In the genomic region with DNA sequence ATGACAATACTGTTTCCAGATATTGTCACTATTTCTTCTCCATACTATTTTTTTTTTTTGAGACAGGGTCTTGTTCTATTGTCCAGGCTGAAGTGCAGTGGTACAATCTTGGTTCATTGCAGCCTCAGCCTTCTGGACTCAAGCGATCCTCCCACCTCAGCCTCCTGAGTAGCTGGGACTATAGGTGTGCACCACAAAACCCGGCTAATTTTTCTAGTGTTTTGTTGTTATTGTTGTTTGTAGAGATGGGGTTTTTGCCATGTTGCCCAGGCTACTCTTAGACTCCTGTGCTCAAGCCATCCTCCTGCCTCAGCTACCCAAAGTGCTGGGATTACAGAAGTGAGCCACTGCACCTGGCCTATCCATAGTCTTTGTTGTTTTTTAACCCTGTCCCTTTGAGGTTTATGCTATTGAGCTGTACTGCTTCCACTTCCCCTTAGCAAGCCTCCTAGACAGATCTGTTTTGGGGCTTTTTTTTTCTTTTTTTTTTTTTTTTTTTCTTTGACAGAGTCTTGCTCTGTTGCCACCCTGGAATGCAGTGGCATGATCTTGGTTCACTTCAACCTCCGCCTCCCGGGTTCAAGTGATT, we compare ENCODE assay signal across 1 cellular context.
TF ChIP-seq lines count a peak whose summit lies in the region.

No MANE protein-coding gene starts in this region.

TF ChIP-seq in GM12878, 131 proteins besides CTCF, POLR2A, EP300 and RAD21:
- TF ChIP-seq HCFC1 (IDR thresholded peaks at IDR 0.05; ENCODE audit: low read length) = no peak
- TF ChIP-seq SMC3 (IDR thresholded peaks at IDR 0.05; ENCODE audit: borderline replicate concordance, low read length) = no peak
- TF ChIP-seq, protein P1, sequence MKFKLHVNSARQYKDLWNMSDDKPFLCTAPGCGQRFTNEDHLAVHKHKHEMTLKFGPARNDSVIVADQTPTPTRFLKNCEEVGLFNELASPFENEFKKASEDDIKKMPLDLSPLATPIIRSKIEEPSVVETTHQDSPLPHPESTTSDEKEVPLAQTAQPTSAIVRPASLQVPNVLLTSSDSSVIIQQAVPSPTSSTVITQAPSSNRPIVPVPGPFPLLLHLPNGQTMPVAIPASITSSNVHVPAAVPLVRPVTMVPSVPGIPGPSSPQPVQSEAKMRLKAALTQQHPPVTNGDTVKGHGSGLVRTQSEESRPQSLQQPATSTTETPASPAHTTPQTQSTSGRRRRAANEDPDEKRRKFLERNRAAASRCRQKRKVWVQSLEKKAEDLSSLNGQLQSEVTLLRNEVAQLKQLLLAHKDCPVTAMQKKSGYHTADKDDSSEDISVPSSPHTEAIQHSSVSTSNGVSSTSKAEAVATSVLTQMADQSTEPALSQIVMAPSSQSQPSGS (IDR thresholded peaks at IDR 0.05; ENCODE audit: low read length) = no peak; the same call in 1 of the 2 replicates
- TF ChIP-seq EZH2 (IDR thresholded peaks at IDR 0.05; ENCODE audit: borderline replicate concordance, control insufficient read depth, low read depth, low read length) = no peak
- TF ChIP-seq ZNF384 (IDR thresholded peaks at IDR 0.05; ENCODE audit: borderline replicate concordance, low read depth, low read length) = peak; percentile 92
- 0 out of 2 replicates have a peak, but pooled peaks have one; percentile 64 for TF ChIP-seq CHD4 (IDR thresholded peaks at IDR 0.05)
- TF ChIP-seq, protein P2, sequence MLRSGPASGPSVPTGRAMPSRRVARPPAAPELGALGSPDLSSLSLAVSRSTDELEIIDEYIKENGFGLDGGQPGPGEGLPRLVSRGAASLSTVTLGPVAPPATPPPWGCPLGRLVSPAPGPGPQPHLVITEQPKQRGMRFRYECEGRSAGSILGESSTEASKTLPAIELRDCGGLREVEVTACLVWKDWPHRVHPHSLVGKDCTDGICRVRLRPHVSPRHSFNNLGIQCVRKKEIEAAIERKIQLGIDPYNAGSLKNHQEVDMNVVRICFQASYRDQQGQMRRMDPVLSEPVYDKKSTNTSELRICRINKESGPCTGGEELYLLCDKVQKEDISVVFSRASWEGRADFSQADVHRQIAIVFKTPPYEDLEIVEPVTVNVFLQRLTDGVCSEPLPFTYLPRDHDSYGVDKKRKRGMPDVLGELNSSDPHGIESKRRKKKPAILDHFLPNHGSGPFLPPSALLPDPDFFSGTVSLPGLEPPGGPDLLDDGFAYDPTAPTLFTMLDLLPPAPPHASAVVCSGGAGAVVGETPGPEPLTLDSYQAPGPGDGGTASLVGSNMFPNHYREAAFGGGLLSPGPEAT (IDR thresholded peaks at IDR 0.05; ENCODE audit: low read depth) = peak; percentile 49
- TF ChIP-seq TCF12 (IDR thresholded peaks at IDR 0.05; ENCODE audit: low read depth, low read length) = peak; percentile 61; the same call in 1 of the 2 replicates
- peak; percentile 72; the same call in 1 of the 2 replicates for TF ChIP-seq TCF3 (IDR thresholded peaks at IDR 0.05; ENCODE audit: borderline replicate concordance, insufficient read depth, low read depth, low read length)
- no peak for TF ChIP-seq MYC (IDR thresholded peaks at IDR 0.05; ENCODE audit: insufficient read depth, insufficient read length, insufficient replicate concordance, low read length, severe bottlenecking)
- TF ChIP-seq CHD1 (IDR thresholded peaks at IDR 0.05; ENCODE audit: low read depth, low read length) = no peak
- peak; percentile 76 to 81 for TF ChIP-seq IKZF2 (IDR thresholded peaks at IDR 0.05)
- TF ChIP-seq, protein P3, sequence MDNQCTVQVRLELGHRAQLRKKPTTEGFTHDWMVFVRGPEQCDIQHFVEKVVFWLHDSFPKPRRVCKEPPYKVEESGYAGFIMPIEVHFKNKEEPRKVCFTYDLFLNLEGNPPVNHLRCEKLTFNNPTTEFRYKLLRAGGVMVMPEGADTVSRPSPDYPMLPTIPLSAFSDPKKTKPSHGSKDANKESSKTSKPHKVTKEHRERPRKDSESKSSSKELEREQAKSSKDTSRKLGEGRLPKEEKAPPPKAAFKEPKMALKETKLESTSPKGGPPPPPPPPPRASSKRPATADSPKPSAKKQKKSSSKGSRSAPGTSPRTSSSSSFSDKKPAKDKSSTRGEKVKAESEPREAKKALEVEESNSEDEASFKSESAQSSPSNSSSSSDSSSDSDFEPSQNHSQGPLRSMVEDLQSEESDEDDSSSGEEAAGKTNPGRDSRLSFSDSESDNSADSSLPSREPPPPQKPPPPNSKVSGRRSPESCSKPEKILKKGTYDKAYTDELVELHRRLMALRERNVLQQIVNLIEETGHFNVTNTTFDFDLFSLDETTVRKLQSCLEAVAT (IDR thresholded peaks at IDR 0.05) = no peak
- 0 out of 2 replicates have a peak, but pooled peaks have one; percentile 37 for TF ChIP-seq DPF2 (IDR thresholded peaks at IDR 0.05)
- TF ChIP-seq, protein P4, sequence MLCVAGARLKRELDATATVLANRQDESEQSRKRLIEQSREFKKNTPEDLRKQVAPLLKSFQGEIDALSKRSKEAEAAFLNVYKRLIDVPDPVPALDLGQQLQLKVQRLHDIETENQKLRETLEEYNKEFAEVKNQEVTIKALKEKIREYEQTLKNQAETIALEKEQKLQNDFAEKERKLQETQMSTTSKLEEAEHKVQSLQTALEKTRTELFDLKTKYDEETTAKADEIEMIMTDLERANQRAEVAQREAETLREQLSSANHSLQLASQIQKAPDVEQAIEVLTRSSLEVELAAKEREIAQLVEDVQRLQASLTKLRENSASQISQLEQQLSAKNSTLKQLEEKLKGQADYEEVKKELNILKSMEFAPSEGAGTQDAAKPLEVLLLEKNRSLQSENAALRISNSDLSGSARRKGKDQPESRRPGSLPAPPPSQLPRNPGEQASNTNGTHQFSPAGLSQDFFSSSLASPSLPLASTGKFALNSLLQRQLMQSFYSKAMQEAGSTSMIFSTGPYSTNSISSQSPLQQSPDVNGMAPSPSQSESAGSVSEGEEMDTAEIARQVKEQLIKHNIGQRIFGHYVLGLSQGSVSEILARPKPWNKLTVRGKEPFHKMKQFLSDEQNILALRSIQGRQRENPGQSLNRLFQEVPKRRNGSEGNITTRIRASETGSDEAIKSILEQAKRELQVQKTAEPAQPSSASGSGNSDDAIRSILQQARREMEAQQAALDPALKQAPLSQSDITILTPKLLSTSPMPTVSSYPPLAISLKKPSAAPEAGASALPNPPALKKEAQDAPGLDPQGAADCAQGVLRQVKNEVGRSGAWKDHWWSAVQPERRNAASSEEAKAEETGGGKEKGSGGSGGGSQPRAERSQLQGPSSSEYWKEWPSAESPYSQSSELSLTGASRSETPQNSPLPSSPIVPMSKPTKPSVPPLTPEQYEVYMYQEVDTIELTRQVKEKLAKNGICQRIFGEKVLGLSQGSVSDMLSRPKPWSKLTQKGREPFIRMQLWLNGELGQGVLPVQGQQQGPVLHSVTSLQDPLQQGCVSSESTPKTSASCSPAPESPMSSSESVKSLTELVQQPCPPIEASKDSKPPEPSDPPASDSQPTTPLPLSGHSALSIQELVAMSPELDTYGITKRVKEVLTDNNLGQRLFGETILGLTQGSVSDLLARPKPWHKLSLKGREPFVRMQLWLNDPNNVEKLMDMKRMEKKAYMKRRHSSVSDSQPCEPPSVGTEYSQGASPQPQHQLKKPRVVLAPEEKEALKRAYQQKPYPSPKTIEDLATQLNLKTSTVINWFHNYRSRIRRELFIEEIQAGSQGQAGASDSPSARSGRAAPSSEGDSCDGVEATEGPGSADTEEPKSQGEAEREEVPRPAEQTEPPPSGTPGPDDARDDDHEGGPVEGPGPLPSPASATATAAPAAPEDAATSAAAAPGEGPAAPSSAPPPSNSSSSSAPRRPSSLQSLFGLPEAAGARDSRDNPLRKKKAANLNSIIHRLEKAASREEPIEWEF (IDR thresholded peaks at IDR 0.05; ENCODE audit: insufficient replicate concordance, low read depth, low read length) = no peak
- no peak for TF ChIP-seq FOS (IDR thresholded peaks at IDR 0.05; ENCODE audit: borderline replicate concordance, extremely low read depth, insufficient read length)
- TF ChIP-seq, protein P5, sequence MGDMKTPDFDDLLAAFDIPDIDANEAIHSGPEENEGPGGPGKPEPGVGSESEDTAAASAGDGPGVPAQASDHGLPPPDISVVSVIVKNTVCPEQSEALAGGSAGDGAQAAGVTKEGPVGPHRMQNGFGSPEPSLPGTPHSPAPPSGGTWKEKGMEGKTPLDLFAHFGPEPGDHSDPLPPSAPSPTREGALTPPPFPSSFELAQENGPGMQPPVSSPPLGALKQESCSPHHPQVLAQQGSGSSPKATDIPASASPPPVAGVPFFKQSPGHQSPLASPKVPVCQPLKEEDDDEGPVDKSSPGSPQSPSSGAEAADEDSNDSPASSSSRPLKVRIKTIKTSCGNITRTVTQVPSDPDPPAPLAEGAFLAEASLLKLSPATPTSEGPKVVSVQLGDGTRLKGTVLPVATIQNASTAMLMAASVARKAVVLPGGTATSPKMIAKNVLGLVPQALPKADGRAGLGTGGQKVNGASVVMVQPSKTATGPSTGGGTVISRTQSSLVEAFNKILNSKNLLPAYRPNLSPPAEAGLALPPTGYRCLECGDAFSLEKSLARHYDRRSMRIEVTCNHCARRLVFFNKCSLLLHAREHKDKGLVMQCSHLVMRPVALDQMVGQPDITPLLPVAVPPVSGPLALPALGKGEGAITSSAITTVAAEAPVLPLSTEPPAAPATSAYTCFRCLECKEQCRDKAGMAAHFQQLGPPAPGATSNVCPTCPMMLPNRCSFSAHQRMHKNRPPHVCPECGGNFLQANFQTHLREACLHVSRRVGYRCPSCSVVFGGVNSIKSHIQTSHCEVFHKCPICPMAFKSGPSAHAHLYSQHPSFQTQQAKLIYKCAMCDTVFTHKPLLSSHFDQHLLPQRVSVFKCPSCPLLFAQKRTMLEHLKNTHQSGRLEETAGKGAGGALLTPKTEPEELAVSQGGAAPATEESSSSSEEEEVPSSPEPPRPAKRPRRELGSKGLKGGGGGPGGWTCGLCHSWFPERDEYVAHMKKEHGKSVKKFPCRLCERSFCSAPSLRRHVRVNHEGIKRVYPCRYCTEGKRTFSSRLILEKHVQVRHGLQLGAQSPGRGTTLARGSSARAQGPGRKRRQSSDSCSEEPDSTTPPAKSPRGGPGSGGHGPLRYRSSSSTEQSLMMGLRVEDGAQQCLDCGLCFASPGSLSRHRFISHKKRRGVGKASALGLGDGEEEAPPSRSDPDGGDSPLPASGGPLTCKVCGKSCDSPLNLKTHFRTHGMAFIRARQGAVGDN (IDR thresholded peaks at IDR 0.05) = no peak
- peak; percentile 91 for TF ChIP-seq SPI1 (IDR thresholded peaks at IDR 0.05; ENCODE audit: borderline replicate concordance, insufficient read depth, low read depth, low read length)
- TF ChIP-seq EED (IDR thresholded peaks at IDR 0.05; ENCODE audit: low read depth) = 0 out of 2 replicates have a peak, but pooled peaks have one; percentile 40
- TF ChIP-seq, protein P6, sequence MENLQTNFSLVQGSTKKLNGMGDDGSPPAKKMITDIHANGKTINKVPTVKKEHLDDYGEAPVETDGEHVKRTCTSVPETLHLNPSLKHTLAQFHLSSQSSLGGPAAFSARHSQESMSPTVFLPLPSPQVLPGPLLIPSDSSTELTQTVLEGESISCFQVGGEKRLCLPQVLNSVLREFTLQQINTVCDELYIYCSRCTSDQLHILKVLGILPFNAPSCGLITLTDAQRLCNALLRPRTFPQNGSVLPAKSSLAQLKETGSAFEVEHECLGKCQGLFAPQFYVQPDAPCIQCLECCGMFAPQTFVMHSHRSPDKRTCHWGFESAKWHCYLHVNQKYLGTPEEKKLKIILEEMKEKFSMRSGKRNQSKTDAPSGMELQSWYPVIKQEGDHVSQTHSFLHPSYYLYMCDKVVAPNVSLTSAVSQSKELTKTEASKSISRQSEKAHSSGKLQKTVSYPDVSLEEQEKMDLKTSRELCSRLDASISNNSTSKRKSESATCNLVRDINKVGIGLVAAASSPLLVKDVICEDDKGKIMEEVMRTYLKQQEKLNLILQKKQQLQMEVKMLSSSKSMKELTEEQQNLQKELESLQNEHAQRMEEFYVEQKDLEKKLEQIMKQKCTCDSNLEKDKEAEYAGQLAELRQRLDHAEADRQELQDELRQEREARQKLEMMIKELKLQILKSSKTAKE (IDR thresholded peaks at IDR 0.05; ENCODE audit: low read depth, poor library complexity, severe bottlenecking) = peak; percentile 55
- peak; percentile 67; the same call in 1 of the 2 replicates for TF ChIP-seq NBN (IDR thresholded peaks at IDR 0.05)
- peak; percentile 80 for TF ChIP-seq RUNX3 (IDR thresholded peaks at IDR 0.05; ENCODE audit: low read length)
- TF ChIP-seq MTA2 (IDR thresholded peaks at IDR 0.05; ENCODE audit: low read depth) = peak; percentile 58; the same call in 1 of the 2 replicates
TF ChIP-seq in GM12878: peak in this region for 13.
